In the genomic region with DNA sequence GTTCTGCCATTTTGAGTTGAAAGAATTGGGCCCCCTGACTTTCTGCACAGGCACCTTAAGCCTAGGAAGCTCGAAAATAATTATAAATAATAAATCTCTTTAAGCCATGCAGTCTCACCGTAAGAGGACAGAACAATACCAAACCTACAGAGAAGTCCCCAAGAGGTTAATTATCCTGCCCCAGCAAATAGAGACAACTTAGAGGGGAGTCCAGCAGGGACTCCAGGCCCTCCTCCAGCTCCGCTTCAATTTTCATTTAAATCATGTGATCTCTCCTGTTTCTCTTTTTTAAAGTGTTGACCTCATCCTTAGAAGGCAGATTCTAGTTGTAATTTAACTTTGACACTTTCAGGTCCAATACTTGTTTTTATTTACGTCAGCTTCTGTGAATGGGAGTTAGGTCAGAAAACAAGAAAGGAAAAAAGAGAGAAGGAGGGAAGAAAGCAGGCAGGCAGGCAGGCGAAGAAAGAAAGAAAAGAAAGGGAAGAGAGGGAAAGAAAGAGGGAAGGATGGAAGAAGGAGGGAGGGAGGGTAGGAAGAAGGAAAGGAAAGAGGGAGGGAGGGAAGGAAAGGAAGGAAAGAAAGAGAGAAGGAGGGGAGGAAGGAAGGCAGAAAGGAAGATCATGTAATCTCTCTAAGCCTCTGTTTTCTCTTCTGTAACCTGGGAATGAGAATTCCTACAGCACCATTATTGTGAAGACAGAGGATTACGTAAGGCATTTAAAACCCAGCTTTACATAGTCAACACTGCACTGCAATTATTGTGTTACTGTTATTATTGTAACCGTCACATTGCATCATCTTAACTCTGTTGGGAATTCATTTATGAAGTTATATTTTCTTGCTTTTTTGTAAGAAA, we compare ENCODE assay signal across 1 cellular context.
TF ChIP-seq lines count a peak whose summit lies in the region.

No MANE protein-coding gene starts in this region.

TF ChIP-seq in HEK293, 187 proteins besides CTCF, POLR2A, EP300 and RAD21 (continued from another document):
- peak; percentile 20; the same call in 1 of the 2 replicates for TF ChIP-seq SP7 (tag by site-specific recombination; IDR thresholded peaks at IDR 0.05)
- peak; percentile 45 for TF ChIP-seq ZFP69B (tag by site-specific recombination; IDR thresholded peaks at IDR 0.05)
- peak; percentile 18; the same call in 1 of the 2 replicates for TF ChIP-seq ZNF629 (tag by site-specific recombination; IDR thresholded peaks at IDR 0.05)
- 0 out of 2 replicates have a peak, but pooled peaks have one; percentile 28 for TF ChIP-seq ZNF391 (tag by site-specific recombination; IDR thresholded peaks at IDR 0.05; ENCODE audit: borderline replicate concordance, low read depth)
- peak; percentile 80 for TF ChIP-seq PRDM1 (tag by site-specific recombination; IDR thresholded peaks at IDR 0.05)
- TF ChIP-seq ZNF302 (tag by site-specific recombination; IDR thresholded peaks at IDR 0.05; ENCODE audit: low read depth): no peak
- TF ChIP-seq ZIC2 (tag by site-specific recombination; IDR thresholded peaks at IDR 0.05): peak; percentile 62
